In genomic region chr1:42165511-42166210, GRCh38 we compare ENCODE assay signal across 8 cellular contexts. TPM values are rescaled to one million over a fixed set of nuclear protein-coding genes. Genes with fewer than 3 reads are reported as not detected.
DNase-seq lines count a peak whose midpoint lies in the region; ATAC-seq, FAIRE-seq and TF ChIP-seq lines count a peak whose summit lies in the region.

No MANE protein-coding gene starts in this region.

- H3K36me3 ChIP-seq in PC-9 (ENCODE audit: low read depth) (no peaks in the 10 kb centered on the region), spleen (no peaks in the 10 kb centered on the region), MM.1S (replicated peaks; ENCODE audit: insufficient read depth, low read length) (no peaks in the 10 kb centered on the region)

- H3K79me2 ChIP-seq in PC-9 (ENCODE audit: low read depth) (no peaks in the 10 kb centered on the region), MM.1S (ENCODE audit: low read length) (no peaks in the 10 kb centered on the region)

- POLR2A ChIA-PET in PC-9 (lab: Charles Lee; ENCODE audit: unreplicated experiment) = interaction anchor here (0.5 to 1.5 kb wide), 11 partner anchors 10 to 1782 kb away, joined by 3 to 45 read pairs (median 5); no protein-coding TSS in a partner anchor

- FAIRE-seq in HTR-8/SVneo (lab: Jason Lieb, UNC) = no peak

- H4K20me1 ChIP-seq in PC-9 (ENCODE audit: insufficient read depth) = no peaks in the 10 kb centered on the region
- no peaks in the 10 kb centered on the region for H4K20me1 ChIP-seq in MM.1S (ENCODE audit: insufficient read depth, low read length)

- CTCF ChIA-PET in PC-9 (lab: Charles Lee) = interaction anchor here (1.2 to 1.5 kb wide), 2 partner anchors 8 to 14 kb away, joined by 4 to 5 read pairs; no protein-coding TSS in a partner anchor

- H3K9ac ChIP-seq in MM.1S (ENCODE audit: low read length) = no peak overlapping the region

- no peak for TF ChIP-seq CTCF in PC-9 (conservative IDR thresholded peaks at IDR 0.05)
- no peak for TF ChIP-seq CTCF in spleen (IDR thresholded peaks at IDR 0.05 in 8 of 11, conservative IDR thresholded peaks at IDR 0.05 in 3 of 11)
- TF ChIP-seq CTCF in MM.1S (IDR thresholded peaks at IDR 0.05; ENCODE audit: low read length) = no peak

- peaks cover 59% of the 10 kb centered on the region for H3K4me1 ChIP-seq in PC-9 (replicated peaks; ENCODE audit: insufficient read depth)
- H3K4me1 ChIP-seq in spleen = peaks cover 0 to 65% (median 26%) of the 10 kb centered on the region in 6 donors
- H3K4me1 ChIP-seq in MM.1S (ENCODE audit: low read length) = no peaks in the 10 kb centered on the region

- BruUV-seq in PC-9 (replicated peaks; lab: Mats Ljungman, UMichigan) = no TSS peak

- WGBS in spleen, 5 donors = 56 to 74% (median 68%) methylated on average over 12 of the region's 12 CpGs

- intact Hi-C loops in PC-9 (cut with micrococcal nuclease; ENCODE audit: unreplicated experiment) (loop anchor here (1.0 to 10.0 kb wide), 5 partner anchors 13 to 601 kb away; partner anchors contain the start of genes C1orf50 and P3H1), Right ventricle myocardium superior (cut with DNase I) (no loop called here), spleen (cut with DNase I; ENCODE audit: low total_unique reads) (no loop called here)

- H3K9me3 ChIP-seq in PC-9 (ENCODE audit: insufficient read depth, low read depth) (no peaks in the 10 kb centered on the region), spleen (peaks cover 0 to 10% (median 8%) of the 10 kb centered on the region in 8 donors), MM.1S (replicated peaks; ENCODE audit: insufficient read depth, low read length) (no peaks in the 10 kb centered on the region)

- peak; percentile 67 for DNase-seq in HTR-8/SVneo (ENCODE audit: insufficient read length, low spot score)
- DNase-seq in PC-9 = peak; percentile 97 to 100
- peak; percentile 81 for DNase-seq in Right ventricle myocardium superior
- DNase-seq in spleen = peak; percentile 83
- DNase-seq in OCI-M1 (lab: John Stamatoyannopoulos, UW) = no peak
- no peak for DNase-seq in MM.1S

- no peak overlapping the region for H3K4me3 ChIP-seq in PC-9
- H3K4me3 ChIP-seq in spleen = peak overlapping the region in 1 of 8 donors; percentile 30
- H3K4me3 ChIP-seq in MM.1S (ENCODE audit: low read length) = no peak overlapping the region

- no peaks in the 10 kb centered on the region for H3K27me3 ChIP-seq in PC-9 (ENCODE audit: insufficient read depth, low read depth)
- H3K27me3 ChIP-seq in spleen (replicated peaks in 1 of 7) = peaks cover 0 to 11% (median 0%) of the 10 kb centered on the region in 7 donors
- no peaks in the 10 kb centered on the region for H3K27me3 ChIP-seq in MM.1S (replicated peaks; ENCODE audit: insufficient read depth, low read length)

- H3K4me2 ChIP-seq in PC-9 = peak overlapping the region; percentile 64
- H3K4me2 ChIP-seq in MM.1S (ENCODE audit: low read depth, low read length) = no peak overlapping the region

- ATAC-seq in Right ventricle myocardium superior (ENCODE audit: poor library complexity) = peak; percentile 76
- no peak for ATAC-seq in GM19035 (IDR thresholded peaks at IDR 0.05; ENCODE audit: unreplicated experiment)
- ATAC-seq in GM21528 (IDR thresholded peaks at IDR 0.05; ENCODE audit: low FRiP score, unreplicated experiment) = no peak

- H2AFZ ChIP-seq in PC-9 (no peak overlapping the region), MM.1S (ENCODE audit: low read length) (no peak overlapping the region)

- peak overlapping the region; percentile 70 for H3K27ac ChIP-seq in PC-9
- peak overlapping the region in 5 of 8 donors; percentile 48 to 77 (median 74) for H3K27ac ChIP-seq in spleen
- H3K27ac ChIP-seq in MM.1S (ENCODE audit: low read length) = no peak overlapping the region

- no peak for TF ChIP-seq POLR2A in spleen (IDR thresholded peaks at IDR 0.05)

- no peaks in the 10 kb centered on the region for H3K9me2 ChIP-seq in PC-9 (ENCODE audit: insufficient read depth)
- H3K9me2 ChIP-seq in MM.1S (replicated peaks; ENCODE audit: insufficient read depth, low read length) = no peaks in the 10 kb centered on the region

- peaks cover 25% of the 10 kb centered on the region for H3F3A ChIP-seq in PC-9 (ENCODE audit: insufficient read depth, low read depth)
- no peaks in the 10 kb centered on the region for H3F3A ChIP-seq in MM.1S (ENCODE audit: insufficient read depth, low read length)

RNA-seq across cellular contexts. Expression of gene GUCA2A, which starts 1.1 kb away (rescaled TPM):
- total RNA-seq in PC-9 (2021) (not detected in 2 replicates), Right ventricle myocardium superior (not detected), spleen (not detected)
- not detected for polyA plus RNA-seq in spleen

RNA-seq across cellular contexts. Expression of gene GUCA2B, which starts 12.5 kb away (rescaled TPM):
- total RNA-seq in PC-9 (2021) (not detected in 2 replicates), Right ventricle myocardium superior (not detected), spleen (not detected)
- not detected for polyA plus RNA-seq in spleen

Comparison
In these comparisons a context has a peak if more than half of its experiments do, and no peak if none do; other contexts are left out.
1. DNase-seq: peak in HTR-8/SVneo (single experiment), PC-9 (2 of 2), Right ventricle myocardium superior (single experiment) and spleen (single experiment); none in OCI-M1 (single experiment) and MM.1S (single experiment).